10 cellular contexts compared by ENCODE assay signal in the genomic region with DNA sequence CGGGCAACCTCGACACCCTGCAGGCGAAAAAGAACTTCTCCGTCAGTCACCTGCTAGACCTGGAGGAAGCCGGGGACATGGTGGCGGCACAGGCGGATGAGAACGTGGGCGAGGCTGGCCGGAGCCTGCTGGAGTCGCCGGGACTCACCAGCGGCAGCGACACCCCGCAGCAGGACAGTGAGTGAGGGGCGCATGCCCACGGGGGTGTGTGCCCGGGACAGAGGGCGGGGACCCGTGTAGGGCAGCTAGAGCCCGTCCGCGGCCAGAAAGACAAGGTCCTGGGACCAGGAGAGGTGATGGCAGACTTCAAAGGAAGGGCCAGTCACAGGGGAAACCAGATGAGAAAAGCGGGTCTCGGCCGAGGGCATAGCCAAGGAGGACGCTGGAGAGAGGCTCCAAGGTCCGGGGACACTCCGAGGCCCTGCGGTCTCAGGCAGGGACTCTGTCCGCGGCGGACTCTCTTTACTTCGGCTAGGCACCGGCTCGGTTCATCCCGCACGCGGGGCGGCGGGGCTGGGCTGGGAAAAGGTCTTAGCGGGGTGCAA. TPM values are rescaled to one million over a fixed set of nuclear protein-coding genes. Genes with fewer than 3 reads are reported as not detected.
DNase-seq lines count a peak whose midpoint lies in the region; ATAC-seq and TF ChIP-seq lines count a peak whose summit lies in the region.
"Had no signal": no experiment of that assay in that cellular context is flagged by ENCODE, and none has a peak within 500 bp of the region (broad histone marks: within the 10 kb centered on the region; RNA-seq: fewer than 3 reads in every experiment).

No MANE protein-coding gene starts in this region.

- H4K91ac ChIP-seq in neuronal stem cell (ENCODE audit: low read depth, low read length, poor library complexity): no peak overlapping the region

- ATAC-seq in GM21529 (IDR thresholded peaks at IDR 0.05; ENCODE audit: unreplicated experiment): no peak
- no peak for ATAC-seq in GM21528 (IDR thresholded peaks at IDR 0.05; ENCODE audit: low FRiP score, unreplicated experiment)
- ATAC-seq: HCT116 had no signal

- no TSS peak for BruUV-seq in Caco-2 (replicated peaks; lab: Mats Ljungman, UMichigan)

- H3K27ac Mint-ChIP-seq in Caco-2 (ENCODE audit: unreplicated experiment): no peak overlapping the region
- H3K27ac Mint-ChIP-seq in activated T-helper 1 cell treated with anti-CD3 and anti-CD28 coated beads, Interleukin-12 subunit alpha, Interleukin-12 subunit beta, Interleukin-2, Interleukin-4 antibody, amounts not matched to agents 30 ng/mL and 10 ng/mL and 1 ng/mL, durations not matched to agents 14 hours and 24 hours and 36 hours: no peak overlapping the region
- H3K27ac Mint-ChIP-seq: activated naive CD4-positive, alpha-beta T cell treated with anti-CD3 and anti-CD28 coated beads, Interleukin-2, amount 50 U/mL, for 72 hours had no signal

- H3K27ac ChIP-seq in neuronal stem cell (replicated peaks; ENCODE audit: low read length): no peak overlapping the region

- peak overlapping the region; percentile 81 for H3K4me2 ChIP-seq in neuronal stem cell (ENCODE audit: insufficient read depth, low read length, poor library complexity, severe bottlenecking)

- no peak overlapping the region for H2BK120ac ChIP-seq in neuronal stem cell (ENCODE audit: low read depth, low read length)

- no peaks in the 10 kb centered on the region; the same call in 1 of the 2 replicates for H3K27me3 ChIP-seq in Caco-2 (replicated peaks; ENCODE audit: control insufficient read depth, insufficient read depth, low read length)
- peaks cover 48 to 99% (median 99%) of the 10 kb centered on the region in 3 experiments for H3K27me3 ChIP-seq in neuronal stem cell (ENCODE audit: control insufficient read depth in 3 of 3, insufficient read depth in 3 of 3, low read depth in 1 of 3, low read length in 3 of 3)

- no peak overlapping the region for H3K23ac ChIP-seq in neuronal stem cell (ENCODE audit: low read depth, low read length, poor library complexity)

- no peak overlapping the region for H3K4ac ChIP-seq in neuronal stem cell (ENCODE audit: low read length)

- peak overlapping the region; percentile 35 for H2BK15ac ChIP-seq in neuronal stem cell (ENCODE audit: low read length)

- CTCF ChIA-PET in Caco-2 (lab: Charles Lee): no interaction called here

- no peak overlapping the region for H2AK5ac ChIP-seq in neuronal stem cell (ENCODE audit: low read depth, low read length)

- peak overlapping the region; percentile 36 for H3K9ac ChIP-seq in neuronal stem cell (ENCODE audit: low read depth, low read length, poor library complexity)

- no peaks in the 10 kb centered on the region for H3K4me1 ChIP-seq in Caco-2
- H3K4me1 ChIP-seq in neuronal stem cell (ENCODE audit: control insufficient read depth in 2 of 2, insufficient read depth in 1 of 2, low read depth in 1 of 2, low read length in 2 of 2): peaks cover 11 to 13% of the 10 kb centered on the region in 2 donors

- no CpG with 5 or more reads among the region's 42 CpGs for WGBS in neuronal stem cell (ENCODE audit: extremely low coverage in 2 of 2, insufficient read length in 2 of 2, insufficient replicate concordance in 1 of 2), 2 donors

- DNase-seq in Caco-2 (no peak), NCI-H526 treated with DMSO at 0.1 percent for 48 hours (lab: John Stamatoyannopoulos, UW) (peak; percentile 57), fibroblast of pulmonary artery (ENCODE audit: low read depth) (no peak), neuronal stem cell (ENCODE audit: low spot score) (no peak)
- DNase-seq in activated T-helper 1 cell treated with anti-CD3 and anti-CD28 coated beads, Interleukin-12 subunit alpha, Interleukin-12 subunit beta, Interleukin-2, Interleukin-4 antibody, amounts not matched to agents 30 ng/mL and 10 ng/mL and 1 ng/mL, durations not matched to agents 14 hours and 24 hours and 36 hours (ENCODE audit: low spot score): no peak
- no peak for DNase-seq in activated CD4-positive, alpha-beta T cell treated with anti-CD3 and anti-CD28 coated beads for 4 hours

- H3K79me1 ChIP-seq in neuronal stem cell (ENCODE audit: low read depth, low read length): no peaks in the 10 kb centered on the region

- POLR2A ChIA-PET in Caco-2 (lab: Charles Lee): no interaction called here

- H2BK12ac ChIP-seq in neuronal stem cell (ENCODE audit: low read length): no peak overlapping the region

- peaks cover 20% of the 10 kb centered on the region for H3K27me3 Mint-ChIP-seq in Caco-2 (ENCODE audit: insufficient read depth, unreplicated experiment)
- H3K27me3 Mint-ChIP-seq in activated T-helper 1 cell treated with anti-CD3 and anti-CD28 coated beads, Interleukin-12 subunit alpha, Interleukin-12 subunit beta, Interleukin-2, Interleukin-4 antibody, amounts not matched to agents 30 ng/mL and 10 ng/mL and 1 ng/mL, durations not matched to agents 14 hours and 24 hours and 36 hours (ENCODE audit: insufficient read depth): peaks cover 89% of the 10 kb centered on the region

- no peaks in the 10 kb centered on the region for H3K36me3 ChIP-seq in Caco-2 (ENCODE audit: control insufficient read depth, insufficient read depth, low read length)
- no peaks in the 10 kb centered on the region for H3K36me3 ChIP-seq in neuronal stem cell (replicated peaks in 1 of 2; ENCODE audit: control insufficient read depth in 2 of 2, insufficient read depth in 2 of 2, low read length in 2 of 2)

- peak overlapping the region; percentile 94 for H2AFZ ChIP-seq in neuronal stem cell (ENCODE audit: low read length)

- peaks cover 6% of the 10 kb centered on the region for H3K36me3 Mint-ChIP-seq in Caco-2 (ENCODE audit: insufficient read depth, unreplicated experiment)
- H3K36me3 Mint-ChIP-seq in activated T-helper 1 cell treated with anti-CD3 and anti-CD28 coated beads, Interleukin-12 subunit alpha, Interleukin-12 subunit beta, Interleukin-2, Interleukin-4 antibody, amounts not matched to agents 30 ng/mL and 10 ng/mL and 1 ng/mL, durations not matched to agents 14 hours and 24 hours and 36 hours (ENCODE audit: low read depth): peaks cover 7% of the 10 kb centered on the region

- H3K4me3 ChIP-seq in Caco-2 (ENCODE audit: low read depth, low read length) (no peak overlapping the region), fibroblast of pulmonary artery (replicated peaks; ENCODE audit: low read depth, low read length) (peak overlapping the region; percentile 88), neuronal stem cell (ENCODE audit: low read length in 2 of 2) (peak overlapping the region; percentile 31 to 74)

- H3K18ac ChIP-seq in neuronal stem cell (ENCODE audit: low read length): peak overlapping the region; percentile 81

- H4K8ac ChIP-seq in neuronal stem cell (ENCODE audit: low read depth, low read length): no peak overlapping the region

- H3K9me3 Mint-ChIP-seq in Caco-2 (ENCODE audit: unreplicated experiment): no peaks in the 10 kb centered on the region
- H3K9me3 Mint-ChIP-seq in activated T-helper 1 cell treated with anti-CD3 and anti-CD28 coated beads, Interleukin-12 subunit alpha, Interleukin-12 subunit beta, Interleukin-2, Interleukin-4 antibody, amounts not matched to agents 30 ng/mL and 10 ng/mL and 1 ng/mL, durations not matched to agents 14 hours and 24 hours and 36 hours: no peaks in the 10 kb centered on the region
- H3K9me3 Mint-ChIP-seq: activated naive CD4-positive, alpha-beta T cell treated with anti-CD3 and anti-CD28 coated beads, Interleukin-2, amount 50 U/mL, for 72 hours had no signal

- TF ChIP-seq CTCF in Caco-2 (IDR thresholded peaks at IDR 0.05; ENCODE audit: insufficient read depth in 1 of 2, low read depth in 1 of 2, low read length in 1 of 2, severe bottlenecking in 1 of 2, unreplicated experiment in 1 of 2): no peak
- no peak for TF ChIP-seq CTCF in fibroblast of pulmonary artery (IDR thresholded peaks at IDR 0.05; ENCODE audit: low read length, missing control alignments)

- no peak overlapping the region for H3K14ac ChIP-seq in neuronal stem cell (ENCODE audit: low read length)

- H3K4me1 Mint-ChIP-seq in Caco-2 (ENCODE audit: low read depth, unreplicated experiment): no peaks in the 10 kb centered on the region
- peaks cover 5% of the 10 kb centered on the region for H3K4me1 Mint-ChIP-seq in activated T-helper 1 cell treated with anti-CD3 and anti-CD28 coated beads, Interleukin-12 subunit alpha, Interleukin-12 subunit beta, Interleukin-2, Interleukin-4 antibody, amounts not matched to agents 30 ng/mL and 10 ng/mL and 1 ng/mL, durations not matched to agents 14 hours and 24 hours and 36 hours (ENCODE audit: low read depth)

- H2BK5ac ChIP-seq in neuronal stem cell (ENCODE audit: low read length): no peak overlapping the region

- H3K9me3 ChIP-seq in Caco-2: no peaks in the 10 kb centered on the region
- peaks cover 1 to 3% of the 10 kb centered on the region in 2 donors for H3K9me3 ChIP-seq in neuronal stem cell (replicated peaks in 1 of 2; ENCODE audit: control insufficient read depth in 2 of 2, insufficient read depth in 1 of 2, low read depth in 1 of 2, low read length in 2 of 2)

- intact Hi-C loops in Caco-2 (cut with micrococcal nuclease; ENCODE audit: unreplicated experiment): no loop called here
- intact Hi-C loops in activated T-helper 1 cell treated with anti-CD3 and anti-CD28 coated beads, Interleukin-12 subunit alpha, Interleukin-12 subunit beta, Interleukin-2, Interleukin-4 antibody, amounts not matched to agents 30 ng/mL and 10 ng/mL and 1 ng/mL, durations not matched to agents 14 hours and 24 hours and 36 hours (cut with micrococcal nuclease): no loop called here

- peak overlapping the region; percentile 51 for H3K4me3 Mint-ChIP-seq in Caco-2 (ENCODE audit: unreplicated experiment)
- H3K4me3 Mint-ChIP-seq in activated T-helper 1 cell treated with anti-CD3 and anti-CD28 coated beads, Interleukin-12 subunit alpha, Interleukin-12 subunit beta, Interleukin-2, Interleukin-4 antibody, amounts not matched to agents 30 ng/mL and 10 ng/mL and 1 ng/mL, durations not matched to agents 14 hours and 24 hours and 36 hours: no peak overlapping the region

RNA-seq across cellular contexts. Expression of a gene that starts 0.4 kb away (rescaled TPM):
- total RNA-seq in Caco-2 (2022): not detected in 2 replicates
- polyA plus RNA-seq in neuronal stem cell (2013, experiment 1 of 2): not detected
- not detected for polyA plus RNA-seq in neuronal stem cell (2013, experiment 2 of 2)
- not detected in 2 replicates for total RNA-seq in activated T-helper 1 cell treated with anti-CD3 and anti-CD28 coated beads, Interleukin-12 subunit alpha, Interleukin-12 subunit beta, Interleukin-2, Interleukin-4 antibody, amounts not matched to agents 30 ng/mL and 10 ng/mL and 1 ng/mL, durations not matched to agents 14 hours and 24 hours and 36 hours
- total RNA-seq: activated naive CD4-positive, alpha-beta T cell treated with anti-CD3 and anti-CD28 coated beads, Interleukin-2, amount 50 U/mL, for 72 hours had no signal
